ENCODE assay signal across 8 cellular contexts in the genomic region with DNA sequence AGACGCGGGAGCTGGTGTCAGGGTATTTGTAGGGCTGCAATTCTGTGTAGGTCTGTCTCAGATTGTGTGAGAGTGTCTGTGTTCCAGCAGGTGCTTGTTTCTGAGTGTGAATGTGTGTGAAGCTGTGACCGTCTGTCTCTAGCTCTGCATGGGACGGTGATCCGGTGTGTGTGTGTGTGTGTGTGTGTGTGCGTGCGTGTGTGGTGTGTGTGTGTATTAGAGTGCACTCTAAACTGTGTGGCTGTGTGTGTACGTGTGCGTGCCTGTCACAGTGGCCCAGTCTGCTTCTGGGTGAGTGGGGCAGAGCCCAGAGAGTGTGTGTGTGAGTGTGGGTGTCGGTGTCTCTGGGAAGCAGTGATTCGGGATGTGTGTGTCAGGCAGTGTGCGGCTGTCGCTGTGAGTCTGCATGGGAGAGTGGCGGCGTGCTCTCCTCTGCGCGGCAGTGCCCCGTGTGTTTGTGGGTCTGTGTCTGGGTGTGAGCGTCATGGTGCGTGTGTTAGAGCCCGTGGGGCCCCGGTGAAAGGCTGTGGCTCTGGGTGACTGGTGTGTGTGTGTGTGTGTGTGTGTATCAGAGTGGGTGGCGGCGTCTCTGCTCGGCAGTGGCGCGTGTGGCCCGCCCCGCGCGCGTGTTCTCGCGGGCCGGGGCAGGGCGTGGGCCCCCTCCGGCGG. TPM values are rescaled to one million over a fixed set of nuclear protein-coding genes. Genes with fewer than 3 reads are reported as not detected.
A peak's percentile ranks its signal among the peaks of the same experiment; 100 is the strongest.
DNase-seq lines count a peak whose midpoint lies in the region; ATAC-seq and TF ChIP-seq lines count a peak whose summit lies in the region.

No MANE protein-coding gene starts in this region.

- H4K20me1 ChIP-seq in OCI-LY7 (ENCODE audit: insufficient read depth, low read length), result no peaks in the 10 kb centered on the region

- peaks cover 0 to 2% of the 10 kb centered on the region in 2 donors for H3K9me3 ChIP-seq in lung (ENCODE audit: control insufficient read depth in 2 of 2, insufficient read depth in 1 of 2, low read length in 1 of 2)
- no peaks in the 10 kb centered on the region for H3K9me3 ChIP-seq in subcutaneous abdominal adipose tissue (ENCODE audit: control insufficient read depth in 5 of 5, low read length in 5 of 5)
- H3K9me3 ChIP-seq in OCI-LY7 (ENCODE audit: low read length), result no peaks in the 10 kb centered on the region

- no peak for DNase-seq in activated CD4-positive, alpha-beta memory T cell treated with anti-CD3 and anti-CD28 coated beads for 36 hours
- DNase-seq in activated CD4-positive, alpha-beta memory T cell treated with anti-CD3 and anti-CD28 coated beads, Interleukin-2, amount 10 ng/mL, durations not matched to agents 7 days and 5 days, result no peak
- DNase-seq in central memory CD8-positive, alpha-beta T cell (ENCODE audit: low spot score in 2 of 2), result no peak
- DNase-seq in lung (ENCODE audit: low spot score), result no peak
- DNase-seq in GM10266 (ENCODE audit: extremely low spot score), result no peak
- no peak for DNase-seq in DMS79 (lab: John Stamatoyannopoulos, UW)
- DNase-seq in OCI-LY7 (ENCODE audit: low spot score), result no peak

- H3K4me3 ChIP-seq in lung (peak overlapping the region; percentile 20), subcutaneous abdominal adipose tissue (ENCODE audit: low read depth in 1 of 5, low read length in 5 of 5) (peak overlapping the region; percentile 13 to 60 (median 54)), OCI-LY7 (ENCODE audit: low read depth, low read length, poor library complexity, severe bottlenecking) (no peak overlapping the region)

- H3K4me3 Mint-ChIP-seq in activated CD4-positive, alpha-beta memory T cell treated with anti-CD3 and anti-CD28 coated beads for 36 hours, result peak overlapping the region; percentile 72
- H3K4me3 Mint-ChIP-seq in activated CD4-positive, alpha-beta memory T cell treated with anti-CD3 and anti-CD28 coated beads, Interleukin-2, amount 10 ng/mL, durations not matched to agents 7 days and 5 days, result no peak overlapping the region
- peak overlapping the region; percentile 65 for H3K4me3 Mint-ChIP-seq in central memory CD8-positive, alpha-beta T cell

- H3K4me1 ChIP-seq in lung (ENCODE audit: control insufficient read depth in 2 of 2, insufficient read depth in 2 of 2, low read length in 2 of 2) (peaks cover 0 to 3% of the 10 kb centered on the region in 2 donors), subcutaneous abdominal adipose tissue (ENCODE audit: control insufficient read depth in 5 of 5, insufficient read depth in 5 of 5, low read length in 5 of 5) (peaks cover 5 to 20% (median 15%) of the 10 kb centered on the region in 5 donors), OCI-LY7 (ENCODE audit: insufficient read depth, low read length, poor library complexity, severe bottlenecking) (no peaks in the 10 kb centered on the region)

- ATAC-seq in central memory CD8-positive, alpha-beta T cell (replicated peaks; ENCODE audit: extremely low read depth, poor library complexity, severe bottlenecking), result no peak
- no peak for ATAC-seq in lung (ENCODE audit: insufficient read depth, low FRiP score)

- WGBS in lung, 2 donors, result 7 to 13% methylated on average over 33 to 38 of the region's 38 CpGs

- TF ChIP-seq CTCF in lung (IDR thresholded peaks at IDR 0.05; ENCODE audit: control extremely low read depth, extremely low read depth), result no peak
- TF ChIP-seq CTCF in GM10266 (IDR thresholded peaks at IDR 0.05; ENCODE audit: control insufficient read depth, insufficient read depth, low read depth, missing control alignments), result no peak
- no peak for TF ChIP-seq CTCF in OCI-LY7 (conservative IDR thresholded peaks at IDR 0.05; ENCODE audit: low read length)

- H3K9me3 Mint-ChIP-seq in activated CD4-positive, alpha-beta memory T cell treated with anti-CD3 and anti-CD28 coated beads for 36 hours, result no peaks in the 10 kb centered on the region
- H3K9me3 Mint-ChIP-seq in activated CD4-positive, alpha-beta memory T cell treated with anti-CD3 and anti-CD28 coated beads, Interleukin-2, amount 10 ng/mL, durations not matched to agents 7 days and 5 days, result no peaks in the 10 kb centered on the region
- no peaks in the 10 kb centered on the region for H3K9me3 Mint-ChIP-seq in central memory CD8-positive, alpha-beta T cell

- peaks cover 10% of the 10 kb centered on the region for H3K4me1 Mint-ChIP-seq in activated CD4-positive, alpha-beta memory T cell treated with anti-CD3 and anti-CD28 coated beads for 36 hours (ENCODE audit: low read depth)
- peaks cover 8% of the 10 kb centered on the region for H3K4me1 Mint-ChIP-seq in activated CD4-positive, alpha-beta memory T cell treated with anti-CD3 and anti-CD28 coated beads, Interleukin-2, amount 10 ng/mL, durations not matched to agents 7 days and 5 days
- H3K4me1 Mint-ChIP-seq in central memory CD8-positive, alpha-beta T cell, result peaks cover 13% of the 10 kb centered on the region

- H3K9me2 ChIP-seq in OCI-LY7 (ENCODE audit: insufficient read depth, low read length), result no peaks in the 10 kb centered on the region

- POLR2A ChIA-PET in activated CD4-positive, alpha-beta memory T cell treated with anti-CD3 and anti-CD28 coated beads for 36 hours (lab: Charles Lee), result no interaction called here
- POLR2A ChIA-PET in activated CD4-positive, alpha-beta memory T cell treated with anti-CD3 and anti-CD28 coated beads, Interleukin-2, amount 10 ng/mL, durations not matched to agents 7 days and 5 days (lab: Charles Lee), result no interaction called here
- POLR2A ChIA-PET in OCI-LY7 (lab: Charles Lee), result no interaction called here

- peaks cover 46% of the 10 kb centered on the region for H3K27me3 Mint-ChIP-seq in activated CD4-positive, alpha-beta memory T cell treated with anti-CD3 and anti-CD28 coated beads for 36 hours
- H3K27me3 Mint-ChIP-seq in activated CD4-positive, alpha-beta memory T cell treated with anti-CD3 and anti-CD28 coated beads, Interleukin-2, amount 10 ng/mL, durations not matched to agents 7 days and 5 days, result peaks cover 52% of the 10 kb centered on the region
- peaks cover 89% of the 10 kb centered on the region for H3K27me3 Mint-ChIP-seq in central memory CD8-positive, alpha-beta T cell

- no peak overlapping the region for H3K4me2 ChIP-seq in OCI-LY7 (ENCODE audit: low read length)

- H3K27ac ChIP-seq in lung (ENCODE audit: low read depth in 1 of 2, low read length in 1 of 2) (no peak overlapping the region), subcutaneous abdominal adipose tissue (ENCODE audit: low read depth, low read length) (no peak overlapping the region), OCI-LY7 (ENCODE audit: low read depth, low read length, poor library complexity, severe bottlenecking) (no peak overlapping the region)

- intact Hi-C loops in activated CD4-positive, alpha-beta memory T cell treated with anti-CD3 and anti-CD28 coated beads for 36 hours (cut with micrococcal nuclease), result loop anchor here (5.0 to 10.0 kb wide), 2 partner anchors 57 to 485 kb away; partner anchors contain the start of gene NLRP1
- intact Hi-C loops in OCI-LY7 (cut with micrococcal nuclease; ENCODE audit: unreplicated experiment), result no loop called here

- H3K27me3 ChIP-seq in lung (ENCODE audit: control insufficient read depth, insufficient read depth), result no peaks in the 10 kb centered on the region
- H3K27me3 ChIP-seq in subcutaneous abdominal adipose tissue (ENCODE audit: control insufficient read depth in 5 of 5, insufficient read depth in 4 of 5, low read length in 5 of 5), result peaks cover 9 to 44% (median 29%) of the 10 kb centered on the region in 5 donors

- no peak overlapping the region for H3K27ac Mint-ChIP-seq in activated CD4-positive, alpha-beta memory T cell treated with anti-CD3 and anti-CD28 coated beads for 36 hours
- no peak overlapping the region for H3K27ac Mint-ChIP-seq in activated CD4-positive, alpha-beta memory T cell treated with anti-CD3 and anti-CD28 coated beads, Interleukin-2, amount 10 ng/mL, durations not matched to agents 7 days and 5 days
- H3K27ac Mint-ChIP-seq in central memory CD8-positive, alpha-beta T cell (ENCODE audit: low read depth), result peak overlapping the region; percentile 70

- CTCF ChIA-PET in activated CD4-positive, alpha-beta memory T cell treated with anti-CD3 and anti-CD28 coated beads for 36 hours (lab: Charles Lee), result no interaction called here
- CTCF ChIA-PET in activated CD4-positive, alpha-beta memory T cell treated with anti-CD3 and anti-CD28 coated beads, Interleukin-2, amount 10 ng/mL, durations not matched to agents 7 days and 5 days (lab: Charles Lee), result interaction anchor here (1.1 kb wide), 1 partner anchor 9 kb away, joined by 4 read pairs; no protein-coding TSS in a partner anchor
- CTCF ChIA-PET in OCI-LY7 (lab: Charles Lee; ENCODE audit: unreplicated experiment), result no interaction called here

- H3K79me2 ChIP-seq in OCI-LY7 (ENCODE audit: insufficient read depth, low read depth, low read length), result no peaks in the 10 kb centered on the region

- H3K36me3 ChIP-seq in lung (ENCODE audit: control insufficient read depth in 2 of 2, insufficient read depth in 2 of 2, low read length in 2 of 2) (no peaks in the 10 kb centered on the region), subcutaneous abdominal adipose tissue (ENCODE audit: control insufficient read depth in 5 of 5, insufficient read depth in 5 of 5, low read length in 5 of 5) (no peaks in the 10 kb centered on the region), OCI-LY7 (ENCODE audit: insufficient read depth, low read length) (no peaks in the 10 kb centered on the region)

- no peak overlapping the region for H2AFZ ChIP-seq in OCI-LY7 (ENCODE audit: low read length)

- H3K9ac ChIP-seq in subcutaneous abdominal adipose tissue (ENCODE audit: low read length in 5 of 5), result peak overlapping the region in 1 of 5 donors; percentile 16

- H3K36me3 Mint-ChIP-seq in activated CD4-positive, alpha-beta memory T cell treated with anti-CD3 and anti-CD28 coated beads for 36 hours, result no peaks in the 10 kb centered on the region
- peaks cover 5% of the 10 kb centered on the region for H3K36me3 Mint-ChIP-seq in activated CD4-positive, alpha-beta memory T cell treated with anti-CD3 and anti-CD28 coated beads, Interleukin-2, amount 10 ng/mL, durations not matched to agents 7 days and 5 days (ENCODE audit: low read depth)
- H3K36me3 Mint-ChIP-seq in central memory CD8-positive, alpha-beta T cell (ENCODE audit: insufficient read depth), result peaks cover 2% of the 10 kb centered on the region

- BruUV-seq in OCI-LY7 (replicated peaks; lab: Mats Ljungman, UMichigan), result no TSS peak

RNA-seq across cellular contexts. Expression of gene WSCD1, which starts 0.4 kb away (rescaled TPM):
- under 1 TPM; 0.50 to 0.53 TPM for total RNA-seq in activated CD4-positive, alpha-beta memory T cell treated with anti-CD3 and anti-CD28 coated beads for 36 hours
- not detected for total RNA-seq in activated CD4-positive, alpha-beta memory T cell treated with anti-CD3 and anti-CD28 coated beads, Interleukin-2, amount 10 ng/mL, durations not matched to agents 7 days and 5 days
- 10 to 100 TPM in 1 of 2 donors, 1 to 10 TPM in 1; 3.7 to 13.4 TPM for total RNA-seq in lung
- polyA plus RNA-seq in lung, result 1 to 10 TPM; 1.5 to 3.9 TPM
- not detected in 2 replicates for total RNA-seq in OCI-LY7 (2014; rRNA removed; shearing (Covaris generic))
- not detected in 2 replicates for total RNA-seq in OCI-LY7 (2022)
